Comparison of ENCODE assay signal across 9 cellular contexts in genomic region chr19:43820098-43820860, GRCh38. TPM values are rescaled to one million over a fixed set of nuclear protein-coding genes. Genes with fewer than 3 reads are reported as not detected.
A peak's percentile ranks its signal among the peaks of the same experiment; 100 is the strongest.
DNase-seq lines count a peak whose midpoint lies in the region; ATAC-seq and TF ChIP-seq lines count a peak whose summit lies in the region.
"Had no signal": no experiment of that assay in that cellular context is flagged by ENCODE, and none has a peak within 500 bp of the region (broad histone marks: within the 10 kb centered on the region; RNA-seq: fewer than 3 reads in every experiment).

No MANE protein-coding gene starts in this region.

- DNase-seq in DMS 273 (lab: John Stamatoyannopoulos, UW; ENCODE audit: unreplicated experiment) (peak; percentile 48), DMS 273 treated with DMSO at 0.1 percent for 48 hours (lab: John Stamatoyannopoulos, UW) (no peak), adrenal gland (peak in 5 of 7 donors; percentile 25 to 61 (median 39)), right cardiac atrium (peak; percentile 65 to 81 (median 80)), spleen (no peak), NCI-H128 (lab: John Stamatoyannopoulos, UW; ENCODE audit: unreplicated experiment) (no peak)

- TF ChIP-seq CTCF in adrenal gland (IDR thresholded peaks at IDR 0.05) (no peak), spleen (IDR thresholded peaks at IDR 0.05 in 8 of 11, conservative IDR thresholded peaks at IDR 0.05 in 3 of 11) (no peak)

- no peak overlapping the region for H3K27ac ChIP-seq in adrenal gland
- no peak overlapping the region for H3K27ac ChIP-seq in right cardiac atrium (ENCODE audit: low read length)
- H3K27ac ChIP-seq in spleen: no peak overlapping the region
- H3K27ac ChIP-seq: 22Rv1 had no signal

- TF ChIP-seq POLR2A in adrenal gland (IDR thresholded peaks at IDR 0.05): no peak
- no peak for TF ChIP-seq POLR2A in spleen (IDR thresholded peaks at IDR 0.05)

- peaks cover 10% of the 10 kb centered on the region for H3K27me3 ChIP-seq in adrenal gland
- H3K27me3 ChIP-seq in right cardiac atrium (ENCODE audit: control insufficient read depth, insufficient read depth): no peaks in the 10 kb centered on the region
- peaks cover 0 to 28% (median 6%) of the 10 kb centered on the region in 7 donors for H3K27me3 ChIP-seq in spleen (replicated peaks in 1 of 7)

- no peaks in the 10 kb centered on the region for H3K36me3 ChIP-seq in adrenal gland (replicated peaks in 1 of 2)
- H3K36me3 ChIP-seq in spleen: no peaks in the 10 kb centered on the region

- intact Hi-C loops in adrenal gland (cut with DNase I) (no loop called here), right cardiac atrium (cut with DNase I) (no loop called here), spleen (cut with DNase I; ENCODE audit: low total_unique reads) (no loop called here)

- ATAC-seq in right cardiac atrium: peak; percentile 88 to 89
- ATAC-seq in GM18519 (IDR thresholded peaks at IDR 0.05; ENCODE audit: low FRiP score, unreplicated experiment): no peak
- no peak for ATAC-seq in HG03175 (IDR thresholded peaks at IDR 0.05; ENCODE audit: unreplicated experiment)

- peak overlapping the region in 2 of 4 donors; percentile 7 to 54 for H3K4me3 ChIP-seq in adrenal gland
- H3K4me3 ChIP-seq in right cardiac atrium (ENCODE audit: low read length): peak overlapping the region; percentile 30
- H3K4me3 ChIP-seq in spleen: peak overlapping the region; percentile 14 to 64 (median 40)

- peaks cover 0 to 5% of the 10 kb centered on the region in 2 donors for H3K4me1 ChIP-seq in adrenal gland (replicated peaks in 1 of 2)
- H3K4me1 ChIP-seq in right cardiac atrium (ENCODE audit: control insufficient read depth, insufficient read depth, low read length): peaks cover 2% of the 10 kb centered on the region
- H3K4me1 ChIP-seq in spleen: peaks cover 0 to 13% (median 0%) of the 10 kb centered on the region in 6 donors

- H3K9me3 ChIP-seq in adrenal gland (replicated peaks in 1 of 3): no peaks in the 10 kb centered on the region
- no peaks in the 10 kb centered on the region for H3K9me3 ChIP-seq in right cardiac atrium (ENCODE audit: control insufficient read depth, low read length)
- peaks cover 0 to 7% (median 0%) of the 10 kb centered on the region in 8 donors for H3K9me3 ChIP-seq in spleen

- 9 to 24% (median 14%) methylated on average over 31 to 47 of the region's 47 CpGs for WGBS in adrenal gland, 4 donors
- 11% methylated on average over 47 of the region's 47 CpGs for WGBS in right cardiac atrium
- 16 to 29% (median 19%) methylated on average over 46 to 47 of the region's 47 CpGs for WGBS in spleen, 5 donors

RNA-seq across cellular contexts. Expression of gene ZNF283, which starts 6.8 kb away (rescaled TPM):
- total RNA-seq in adrenal gland (10 to 100 TPM in 3 of 8 donors, 1 to 10 TPM in 5; 2.8 to 14.9 (median 8.0) TPM), right cardiac atrium (10 to 100 TPM; 10.7 to 13.8 (median 11.3) TPM), spleen (10 to 100 TPM in 6 of 7 donors, 1 to 10 TPM in 1; 6.0 to 15.6 (median 11.9) TPM)
- polyA plus RNA-seq in adrenal gland (1 to 10 TPM; 2.4 to 5.5 (median 5.0) TPM), right cardiac atrium (4.7 TPM), spleen (1 to 10 TPM; 1.1 to 3.0 (median 1.1) TPM)

RNA-seq across cellular contexts. Expression of gene LYPD5, which starts 18.0 kb away (rescaled TPM):
- 1 to 10 TPM in 4 of 8 donors, under 1 TPM in 3, not detected in 1; 0.35 to 3.0 (median 1.2) TPM for total RNA-seq in adrenal gland
- under 1 TPM; 0.32 to 0.55 (median 0.40) TPM for polyA plus RNA-seq in adrenal gland
- total RNA-seq in right cardiac atrium: 1 to 10 TPM in 2 of 4 donors, under 1 TPM in 2; 0.28 to 2.5 (median 0.90) TPM
- 0.34 TPM for polyA plus RNA-seq in right cardiac atrium
- 10 to 100 TPM in 2 of 7 donors, 1 to 10 TPM in 5; 4.2 to 48.1 (median 7.4) TPM for total RNA-seq in spleen
- polyA plus RNA-seq in spleen: 1 to 10 TPM; 2.1 to 6.6 (median 2.2) TPM

RNA-seq across cellular contexts. Expression of gene KCNN4, which starts 39.5 kb away (rescaled TPM):
- 1 to 10 TPM in 3 of 8 donors, under 1 TPM in 5; 0.42 to 2.9 (median 0.56) TPM for total RNA-seq in adrenal gland
- 10 to 100 TPM in 1 of 3 donors, 1 to 10 TPM in 1, under 1 TPM in 1; 0.48 to 13.0 (median 3.2) TPM for polyA plus RNA-seq in adrenal gland
- total RNA-seq in right cardiac atrium: 1 to 10 TPM in 1 of 4 donors, under 1 TPM in 2, not detected in 1; 0.26 to 1.4 (median 0.32) TPM
- polyA plus RNA-seq in right cardiac atrium: 0.34 TPM
- 10 to 100 TPM; 14.3 to 24.2 (median 21.3) TPM for total RNA-seq in spleen
- 10 to 100 TPM; 25.3 to 77.6 (median 56.1) TPM for polyA plus RNA-seq in spleen

Comparison
In these comparisons a context has a peak if more than half of its experiments do, and no peak if none do; other contexts are left out.
1. DNase-seq: peak in DMS 273 (single experiment), adrenal gland (5 of 7) and right cardiac atrium (3 of 3); none in DMS 273 treated with DMSO at 0.1 percent for 48 hours (single experiment), spleen (single experiment) and NCI-H128 (single experiment).
2. ATAC-seq: peak in right cardiac atrium (2 of 2); none in GM18519 (single experiment) and HG03175 (single experiment).